30 cellular contexts compared by ENCODE assay signal in genomic region chr10:124866812-124867211, GRCh38.
"Had no signal": no experiment of that assay in that cellular context is flagged by ENCODE, and none has a peak within 500 bp of the region (broad histone marks: within the 10 kb centered on the region; RNA-seq: fewer than 3 reads in every experiment).

No MANE protein-coding gene starts in this region.

- H3K4me3 Mint-ChIP-seq: naive thymus-derived CD4-positive, alpha-beta T cell; natural killer cell; nephron; neural progenitor cell; stimulated activated effector memory CD8-positive, alpha-beta T cell treated with anti-CD3 and anti-CD28 coated beads, Interleukin-12 subunit alpha, Interleukin-12 subunit beta, amount 100 ng/mL, for 72 hours; stimulated activated naive B cell treated with anti-CD40 and anti-IgM and Interleukin-4, amounts not matched to agents 10 μg/mL and 1 μg/mL and 100 μg/mL, for 72 hours; stimulated activated naive CD8-positive, alpha-beta T cell treated with anti-CD3 and anti-CD28 coated beads, Interleukin-15, amount 100 ng/mL, for 72 hours; type B pancreatic cell had no signal

- H3K79me2 ChIP-seq: parathyroid adenoma had no signal

- H3K4me2 ChIP-seq: neural progenitor cell, smooth muscle cell had no signal

- H3K9ac ChIP-seq: neural progenitor cell, parathyroid adenoma had no signal

- H3K27ac Mint-ChIP-seq: naive thymus-derived CD4-positive, alpha-beta T cell; natural killer cell; nephron; neural progenitor cell; progenitor cell of endocrine pancreas; stimulated activated effector memory CD8-positive, alpha-beta T cell treated with anti-CD3 and anti-CD28 coated beads, Interleukin-12 subunit alpha, Interleukin-12 subunit beta, amount 100 ng/mL, for 72 hours; stimulated activated naive B cell treated with anti-CD40 and anti-IgM and Interleukin-4, amounts not matched to agents 10 μg/mL and 1 μg/mL and 100 μg/mL, for 72 hours; stimulated activated naive CD8-positive, alpha-beta T cell treated with anti-CD3 and anti-CD28 coated beads, Interleukin-15, amount 100 ng/mL, for 72 hours; type B pancreatic cell had no signal

- H3K27me3 Mint-ChIP-seq: progenitor cell of endocrine pancreas; stimulated activated naive CD8-positive, alpha-beta T cell treated with anti-CD3 and anti-CD28 coated beads, Interleukin-15, amount 100 ng/mL, for 72 hours; type B pancreatic cell had no signal

- H3K4me1 Mint-ChIP-seq: naive thymus-derived CD4-positive, alpha-beta T cell; natural killer cell; nephron; neural progenitor cell; stimulated activated effector memory CD8-positive, alpha-beta T cell treated with anti-CD3 and anti-CD28 coated beads, Interleukin-12 subunit alpha, Interleukin-12 subunit beta, amount 100 ng/mL, for 72 hours; stimulated activated naive B cell treated with anti-CD40 and anti-IgM and Interleukin-4, amounts not matched to agents 10 μg/mL and 1 μg/mL and 100 μg/mL, for 72 hours; stimulated activated naive CD8-positive, alpha-beta T cell treated with anti-CD3 and anti-CD28 coated beads, Interleukin-15, amount 100 ng/mL, for 72 hours had no signal

- H3K36me3 ChIP-seq: neural progenitor cell, ovary, spleen, suprapubic skin, tibial artery, transverse colon, upper lobe of right lung, uterus had no signal

- H3K4me1 ChIP-seq: neural progenitor cell, suprapubic skin, testis, tibial artery, upper lobe of right lung, uterus had no signal

- ATAC-seq: naive thymus-derived CD4-positive, alpha-beta T cell; natural killer cell; psoas muscle; right cardiac atrium; sciatic nerve; stimulated activated effector memory CD8-positive, alpha-beta T cell treated with anti-CD3 and anti-CD28 coated beads, Interleukin-12 subunit alpha, Interleukin-12 subunit beta, amount 100 ng/mL, for 72 hours; stimulated activated naive B cell treated with anti-CD40 and anti-IgM and Interleukin-4, amounts not matched to agents 10 μg/mL and 1 μg/mL and 100 μg/mL, for 72 hours; stimulated activated naive CD8-positive, alpha-beta T cell treated with anti-CD3 and anti-CD28 coated beads, Interleukin-15, amount 100 ng/mL, for 72 hours; upper lobe of right lung had no signal

- H3K9me3 Mint-ChIP-seq: naive thymus-derived CD4-positive, alpha-beta T cell; natural killer cell; nephron; stimulated activated effector memory CD8-positive, alpha-beta T cell treated with anti-CD3 and anti-CD28 coated beads, Interleukin-12 subunit alpha, Interleukin-12 subunit beta, amount 100 ng/mL, for 72 hours; stimulated activated naive B cell treated with anti-CD40 and anti-IgM and Interleukin-4, amounts not matched to agents 10 μg/mL and 1 μg/mL and 100 μg/mL, for 72 hours; stimulated activated naive CD8-positive, alpha-beta T cell treated with anti-CD3 and anti-CD28 coated beads, Interleukin-15, amount 100 ng/mL, for 72 hours; type B pancreatic cell had no signal

- H3K4me3 ChIP-seq: neural progenitor cell, ovary, psoas muscle, skin epidermis, smooth muscle cell, spleen, suprapubic skin, testis, tibial artery, transverse colon, upper lobe of right lung, uterus had no signal

- H3K27ac ChIP-seq: neural progenitor cell, ovary, parathyroid adenoma, psoas muscle, skin epidermis, spleen, suprapubic skin, testis, tibial artery, transverse colon, upper lobe of right lung, uterus had no signal

- H2AFZ ChIP-seq: neural progenitor cell, parathyroid adenoma had no signal

- H3K27me3 ChIP-seq: neural progenitor cell, ovary, suprapubic skin, testis, transverse colon, upper lobe of right lung, uterus had no signal

- DNase-seq: naive thymus-derived CD4-positive, alpha-beta T cell; natural killer cell; occipital lobe; ovary; psoas muscle; right cardiac atrium; stimulated activated CD4-positive, alpha-beta T cell treated with anti-CD3 and anti-CD28 coated beads, Interleukin-12 subunit alpha, Interleukin-12 subunit beta, amount 100 ng/mL, for 4 hours; stimulated activated CD4-positive, alpha-beta T cell treated with anti-CD3 and anti-CD28 coated beads, Interleukin-1b, Interleukin-23, amount 100 ng/mL, for 48 hours; stimulated activated CD4-positive, alpha-beta T cell treated with anti-CD3 and anti-CD28 coated beads, Interleukin-4, amount 100 ng/mL, for 1 hour; stimulated activated CD4-positive, alpha-beta T cell treated with anti-CD3 and anti-CD28 coated beads, Interleukin-4, amount 100 ng/mL, for 4 hours; stimulated activated naive B cell treated with anti-CD40 and anti-IgM and Interleukin-4, amounts not matched to agents 10 μg/mL and 1 μg/mL and 100 μg/mL, for 72 hours; stimulated activated naive CD4-positive, alpha-beta T cell treated with Interleukin-2 at 50 U/mL for 16 hours; stimulated activated naive CD8-positive, alpha-beta T cell treated with anti-CD3 and anti-CD28 coated beads, Interleukin-15, amount 100 ng/mL, for 72 hours; substantia nigra; testis; tibial artery; transverse colon; uterus had no signal

- H3K9me3 ChIP-seq: ovary, psoas muscle, spleen, suprapubic skin, testis, tibial artery, transverse colon, upper lobe of right lung, uterus had no signal

- H3K36me3 Mint-ChIP-seq: naive thymus-derived CD4-positive, alpha-beta T cell; natural killer cell; neural progenitor cell; stimulated activated effector memory CD8-positive, alpha-beta T cell treated with anti-CD3 and anti-CD28 coated beads, Interleukin-12 subunit alpha, Interleukin-12 subunit beta, amount 100 ng/mL, for 72 hours; stimulated activated naive B cell treated with anti-CD40 and anti-IgM and Interleukin-4, amounts not matched to agents 10 μg/mL and 1 μg/mL and 100 μg/mL, for 72 hours; type B pancreatic cell had no signal
